In the genomic region with DNA sequence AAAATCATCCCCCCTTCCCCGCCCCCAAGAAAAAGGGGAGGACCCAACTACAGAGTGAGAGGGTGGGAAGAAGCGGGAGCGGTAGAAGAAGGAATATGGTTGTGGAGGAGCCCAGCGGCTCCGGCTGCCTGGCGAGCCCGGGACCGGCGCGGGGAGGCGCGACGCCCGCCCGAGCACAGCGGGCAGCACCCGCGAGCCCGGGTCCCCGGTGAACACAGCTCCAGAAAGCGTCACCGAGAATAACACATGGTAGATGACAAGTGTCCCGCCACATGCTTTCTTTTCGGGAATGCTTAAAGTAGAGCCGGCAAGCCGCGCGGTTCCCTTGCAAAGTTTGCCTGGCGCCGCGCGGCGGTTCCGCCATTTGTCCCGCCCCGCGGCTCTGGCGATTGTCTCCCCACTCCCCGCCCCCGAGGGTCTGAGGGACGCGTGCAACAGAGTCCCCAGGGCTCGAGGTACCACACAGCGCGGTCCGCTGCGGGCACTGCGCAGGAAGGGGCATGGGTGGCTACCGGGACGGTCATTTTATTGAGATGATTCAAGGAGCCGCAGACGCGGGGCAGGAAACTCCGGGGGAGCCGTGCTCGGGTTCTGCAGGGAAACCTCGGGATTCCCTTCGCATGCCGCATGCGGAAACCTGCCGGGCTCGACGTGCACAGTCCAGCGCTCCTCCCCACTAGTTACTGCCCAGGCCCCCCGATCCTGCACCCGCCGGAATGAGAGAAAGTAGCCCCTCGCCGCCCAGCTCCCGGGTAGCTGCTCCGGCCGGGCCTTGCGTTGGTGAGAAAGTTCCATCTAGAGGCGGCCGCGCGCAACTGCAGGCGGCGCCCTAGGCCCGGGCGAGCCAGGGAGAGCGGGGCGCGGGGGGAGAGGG, we compare ENCODE assay signal across 8 cellular contexts. TPM values are rescaled to one million over a fixed set of nuclear protein-coding genes. Genes with fewer than 3 reads are reported as not detected.
DNase-seq lines count a peak whose midpoint lies in the region; ATAC-seq and TF ChIP-seq lines count a peak whose summit lies in the region.

No MANE protein-coding gene starts in this region.

- peak overlapping the region; percentile 69 for H3K4me3 ChIP-seq in AG10803 (ENCODE audit: low read length)
- peak overlapping the region; percentile 63 for H3K4me3 ChIP-seq in lung

- H3K27me3 ChIP-seq in lung (ENCODE audit: control insufficient read depth, insufficient read depth): peaks cover 3% of the 10 kb centered on the region

- peaks cover 0 to 4% of the 10 kb centered on the region in 2 donors for H3K9me3 ChIP-seq in lung (ENCODE audit: control insufficient read depth in 2 of 2, insufficient read depth in 1 of 2, low read length in 1 of 2)

- TF ChIP-seq CTCF in AG10803 (conservative IDR thresholded peaks at IDR 0.05; ENCODE audit: low read length) (peak; percentile 60), lung (IDR thresholded peaks at IDR 0.05; ENCODE audit: control extremely low read depth, extremely low read depth) (peak; percentile 61)

- H3K27ac ChIP-seq in lung (ENCODE audit: low read depth in 1 of 2, low read length in 1 of 2): no peak overlapping the region

- peaks cover 4 to 8% of the 10 kb centered on the region in 2 donors for H3K4me1 ChIP-seq in lung (ENCODE audit: control insufficient read depth in 2 of 2, insufficient read depth in 2 of 2, low read length in 2 of 2)

- H3K36me3 ChIP-seq in lung (ENCODE audit: control insufficient read depth in 2 of 2, insufficient read depth in 2 of 2, low read length in 2 of 2): no peaks in the 10 kb centered on the region

- WGBS in lung, 2 donors: 1% methylated on average over 79 to 84 of the region's 84 CpGs

- peak; percentile 84 for ATAC-seq in GM18868 (IDR thresholded peaks at IDR 0.05; ENCODE audit: unreplicated experiment)
- peak; percentile 82 for ATAC-seq in HG03097 (IDR thresholded peaks at IDR 0.05; ENCODE audit: low FRiP score, unreplicated experiment)
- ATAC-seq in lung (ENCODE audit: insufficient read depth, low FRiP score): peak; percentile 90

- DNase-seq in AG10803 (ENCODE audit: low read depth): peak; percentile 44
- peak; percentile 82 for DNase-seq in NCI-H2196 (lab: John Stamatoyannopoulos, UW; ENCODE audit: unreplicated experiment)
- peak; percentile 27 to 40 for DNase-seq in activated CD4-positive, alpha-beta T cell treated with anti-CD3 and anti-CD28 coated beads, Interleukin-2, amount 50 U/mL, for 24 hours (ENCODE audit: low read depth in 1 of 2, low spot score in 1 of 2)
- DNase-seq in effector CD4-positive, alpha-beta T cell: peak; percentile 30
- peak; percentile 61 for DNase-seq in lung (ENCODE audit: low spot score)
- DNase-seq in stimulated activated CD4-positive, alpha-beta T cell treated with anti-CD3 and anti-CD28 coated beads, TNF-alpha, amount 100 ng/mL, for 4 hours (ENCODE audit: low read depth in 3 of 3): peak; percentile 29 to 44 (median 38)

RNA-seq across cellular contexts. Expression of a gene that starts 0.8 kb away (rescaled TPM):
- total RNA-seq in lung: under 1 TPM in 1 of 2 donors, not detected in 1; 0.83 TPM
- under 1 TPM; 0.01 to 0.24 TPM for polyA plus RNA-seq in lung

Comparison
In these comparisons a context has a peak if more than half of its experiments do, and no peak if none do; other contexts are left out.
1. DNase-seq: peak in every context shown above with its lines; median percentile 82 in NCI-H2196; 61 in lung; 44 in AG10803; 38 in stimulated activated CD4-positive, alpha-beta T cell treated with anti-CD3 and anti-CD28 coated beads, TNF-alpha, amount 100 ng/mL, for 4 hours; 34 in activated CD4-positive, alpha-beta T cell treated with anti-CD3 and anti-CD28 coated beads, Interleukin-2, amount 50 U/mL, for 24 hours; 30 in effector CD4-positive, alpha-beta T cell.